In genomic region chr7:128403676-128404075, GRCh38 we compare ENCODE assay signal across 12 cellular contexts. TPM values are rescaled to one million over a fixed set of nuclear protein-coding genes. Genes with fewer than 3 reads are reported as not detected.
DNase-seq lines count a peak whose midpoint lies in the region; ATAC-seq and TF ChIP-seq lines count a peak whose summit lies in the region.
"Had no signal": no experiment of that assay in that cellular context is flagged by ENCODE, and none has a peak within 500 bp of the region (broad histone marks: within the 10 kb centered on the region; RNA-seq: fewer than 3 reads in every experiment).

No MANE protein-coding gene starts in this region.

- peak overlapping the region; percentile 90 for H3K4me3 Mint-ChIP-seq in activated naive CD8-positive, alpha-beta T cell
- H3K4me3 Mint-ChIP-seq in natural killer cell = peak overlapping the region; percentile 83
- no peak overlapping the region for H3K4me3 Mint-ChIP-seq in endodermal cell

- 100% methylated on average over 1 of the region's 5 CpGs; no CpG with 5 or more reads in 1 of the 2 experiments for WGBS in IMR-90 (ENCODE audit: extremely low coverage in 2 of 2, insufficient read length in 1 of 2), 2 experiments
- WGBS in endodermal cell (ENCODE audit: insufficient coverage in 1 of 2, insufficient read length in 1 of 2), 2 experiments = 92 to 93% methylated on average over 4 to 5 of the region's 5 CpGs
- 88% methylated on average over 5 of the region's 5 CpGs for WGBS in right cardiac atrium

- peak overlapping the region; percentile 96; the same call in 1 of the 2 replicates for H3K27ac ChIP-seq in C4-2B
- H3K27ac ChIP-seq in IMR-90 (ENCODE audit: insufficient read depth, low read length) = no peak overlapping the region
- H3K27ac ChIP-seq in endodermal cell (ENCODE audit: low read depth, low read length) = no peak overlapping the region
- H3K27ac ChIP-seq in right cardiac atrium (ENCODE audit: low read length) = no peak overlapping the region
- H3K27ac ChIP-seq: psoas muscle had no signal

- no peak overlapping the region for H2BK120ac ChIP-seq in IMR-90 (ENCODE audit: low read depth, low read length)

- CTCF ChIA-PET in IMR-90 (lab: Yijun Ruan, JAX) = no interaction called here

- no peak for TF ChIP-seq POLR2A in IMR-90 (IDR thresholded peaks at IDR 0.05; ENCODE audit: low read depth, low read length)

- H3K4ac ChIP-seq in IMR-90 (ENCODE audit: low read depth, low read length) = no peak overlapping the region

- H3K4me1 ChIP-seq in IMR-90 (ENCODE audit: control insufficient read depth, insufficient read depth, low read length) (peaks cover 14% of the 10 kb centered on the region), endodermal cell (ENCODE audit: control insufficient read depth, insufficient read depth, low read length) (peaks cover 11% of the 10 kb centered on the region), right cardiac atrium (ENCODE audit: control insufficient read depth, insufficient read depth, low read length) (peaks cover 6% of the 10 kb centered on the region)

- H3K27me3 Mint-ChIP-seq in activated naive CD8-positive, alpha-beta T cell = no peaks in the 10 kb centered on the region
- H3K27me3 Mint-ChIP-seq in natural killer cell (ENCODE audit: low read depth in 2 of 2) (no peaks in the 10 kb centered on the region), endodermal cell (ENCODE audit: insufficient read depth) (peaks cover 54% of the 10 kb centered on the region)

- in situ Hi-C loops in IMR-90 (cut with MboI; ENCODE audit: low sequenced_read_pairs) = no loop called here

- no TSS peak for BruUV-seq in IMR-90 (replicated peaks; lab: Mats Ljungman, UMichigan)

- no peak overlapping the region for H2BK20ac ChIP-seq in IMR-90 (ENCODE audit: low read depth, low read length)

- no peak for DNase-seq in IMR-90
- DNase-seq in natural killer cell = no peak
- no peak for DNase-seq in endodermal cell
- no peak for DNase-seq in right cardiac atrium
- no peak for DNase-seq in left lobe of liver (ENCODE audit: low spot score)
- no peak for DNase-seq in NCI-H526 (lab: John Stamatoyannopoulos, UW)
- DNase-seq: NCI-H2107; psoas muscle; stimulated activated CD4-positive, alpha-beta T cell treated with anti-CD3 and anti-CD28 coated beads, Interleukin-1b, Interleukin-23, amount 100 ng/mL, for 48 hours; stimulated activated naive CD4-positive, alpha-beta T cell had no signal

- H3K56ac ChIP-seq in IMR-90 (ENCODE audit: extremely low read depth, insufficient read depth, low read length) = no peak overlapping the region

- H2AFZ ChIP-seq in IMR-90 (replicated peaks; ENCODE audit: low read length, poor library complexity) = no peak overlapping the region

- no peak for TF ChIP-seq RAD21 in IMR-90 (IDR thresholded peaks at IDR 0.05; ENCODE audit: low read length)

- H4K8ac ChIP-seq in IMR-90 (ENCODE audit: low read depth in 2 of 2, low read length in 2 of 2) = no peak overlapping the region

- H3K4me3 ChIP-seq in IMR-90 (ENCODE audit: insufficient read depth, low read depth, low read length) = no peak overlapping the region
- H3K4me3 ChIP-seq in endodermal cell (ENCODE audit: low read length) = no peak overlapping the region
- H3K4me3 ChIP-seq in right cardiac atrium (ENCODE audit: low read length) = no peak overlapping the region
- H3K4me3 ChIP-seq: psoas muscle had no signal

- peak overlapping the region; percentile 15 for H2AK9ac ChIP-seq in IMR-90 (replicated peaks; ENCODE audit: low read depth, low read length, poor library complexity)

- 0 out of 2 replicates have a peak overlapping the region, but pooled peaks have one; percentile 12 for H2AK5ac ChIP-seq in IMR-90 (ENCODE audit: low read depth, low read length)

- no peak overlapping the region for H3K14ac ChIP-seq in IMR-90 (replicated peaks; ENCODE audit: low read depth, low read length)

- no peak overlapping the region for H4K5ac ChIP-seq in IMR-90 (ENCODE audit: low read depth, low read length)

- dilution Hi-C loops in IMR-90 (cut with HindIII; ENCODE audit: low sequenced_read_pairs, unreplicated experiment) = no loop called here

- no peaks in the 10 kb centered on the region for H3K36me3 Mint-ChIP-seq in activated naive CD8-positive, alpha-beta T cell
- no peaks in the 10 kb centered on the region for H3K36me3 Mint-ChIP-seq in natural killer cell
- peaks cover 10% of the 10 kb centered on the region for H3K36me3 Mint-ChIP-seq in endodermal cell (ENCODE audit: low read depth)

- H3K9me3 ChIP-seq in IMR-90 (ENCODE audit: control insufficient read depth, insufficient read depth, low read length) = no peaks in the 10 kb centered on the region
- no peaks in the 10 kb centered on the region for H3K9me3 ChIP-seq in endodermal cell (ENCODE audit: control insufficient read depth, low read length)
- no peaks in the 10 kb centered on the region for H3K9me3 ChIP-seq in right cardiac atrium (ENCODE audit: control insufficient read depth, low read length)
- H3K9me3 ChIP-seq: psoas muscle had no signal

- H3K27me3 ChIP-seq in IMR-90 (ENCODE audit: control insufficient read depth, insufficient read depth, low read length) (no peaks in the 10 kb centered on the region), endodermal cell (ENCODE audit: control insufficient read depth, insufficient read depth, low read length, poor library complexity, severe bottlenecking) (peaks cover 36% of the 10 kb centered on the region), right cardiac atrium (ENCODE audit: control insufficient read depth, insufficient read depth) (no peaks in the 10 kb centered on the region)

- H3K9me1 ChIP-seq in IMR-90 (ENCODE audit: insufficient read depth, low read length) = peaks cover 9% of the 10 kb centered on the region; the same call in 1 of the 2 replicates

- peaks cover 18% of the 10 kb centered on the region for H4K20me1 ChIP-seq in IMR-90 (ENCODE audit: insufficient read depth, low read length)

- H4K91ac ChIP-seq in IMR-90 (ENCODE audit: insufficient read depth, low read depth, low read length) = no peak overlapping the region

- H2BK5ac ChIP-seq in IMR-90 (ENCODE audit: low read depth, low read length, poor library complexity, severe bottlenecking) = no peak overlapping the region

- intact Hi-C loops in IMR-90 (cut with micrococcal nuclease) (no loop called here), natural killer cell (cut with micrococcal nuclease) (no loop called here), right cardiac atrium (cut with DNase I) (loop anchor here in 1 of 4 donors (10.0 kb wide), 1 partner anchor 61 kb away; no protein-coding TSS in a partner anchor)

- no peak overlapping the region for H3K27ac Mint-ChIP-seq in activated naive CD8-positive, alpha-beta T cell
- peak overlapping the region in 1 of 2 donors; percentile 37 for H3K27ac Mint-ChIP-seq in natural killer cell
- H3K27ac Mint-ChIP-seq in endodermal cell = no peak overlapping the region

- TF ChIP-seq CTCF in C4-2B (conservative IDR thresholded peaks at IDR 0.05) (no peak), IMR-90 (conservative IDR thresholded peaks at IDR 0.05; ENCODE audit: low read depth, low read length) (no peak), natural killer cell (IDR thresholded peaks at IDR 0.05) (no peak), endodermal cell (conservative IDR thresholded peaks at IDR 0.05) (no peak)

- H3K9ac ChIP-seq in IMR-90 (ENCODE audit: low read depth, low read length) (no peak overlapping the region), endodermal cell (ENCODE audit: extremely low read depth, low read length, poor library complexity, severe bottlenecking) (no peak overlapping the region)

- peaks cover 19 to 44% of the 10 kb centered on the region in 2 experiments for H3K79me1 ChIP-seq in IMR-90 (ENCODE audit: low read depth in 1 of 2, low read length in 2 of 2)

- peaks cover 34% of the 10 kb centered on the region for H3K4me1 Mint-ChIP-seq in activated naive CD8-positive, alpha-beta T cell (ENCODE audit: low read depth)
- H3K4me1 Mint-ChIP-seq in natural killer cell = peaks cover 35 to 42% of the 10 kb centered on the region in 2 donors
- peaks cover 10% of the 10 kb centered on the region for H3K4me1 Mint-ChIP-seq in endodermal cell

- H3K4me2 ChIP-seq in IMR-90 (ENCODE audit: low read depth, low read length) = no peak overlapping the region

- H3K36me3 ChIP-seq in IMR-90 (ENCODE audit: control insufficient read depth, insufficient read depth, low read length) = peaks cover 20% of the 10 kb centered on the region
- no peaks in the 10 kb centered on the region for H3K36me3 ChIP-seq in endodermal cell (ENCODE audit: control insufficient read depth, insufficient read depth, low read length)

- H3K18ac ChIP-seq in IMR-90 (ENCODE audit: low read depth, low read length) = no peak overlapping the region

- H3K9me3 Mint-ChIP-seq in activated naive CD8-positive, alpha-beta T cell (ENCODE audit: low read depth) = no peaks in the 10 kb centered on the region
- H3K9me3 Mint-ChIP-seq in natural killer cell (no peaks in the 10 kb centered on the region), endodermal cell (no peaks in the 10 kb centered on the region)

- H3K23ac ChIP-seq in IMR-90 (ENCODE audit: low read depth, low read length) = 0 out of 2 replicates have a peak overlapping the region, but pooled peaks have one; percentile 9

- no peak overlapping the region for H2BK15ac ChIP-seq in IMR-90 (ENCODE audit: low read depth, low read length)

- ATAC-seq in IMR-90 (ENCODE audit: low read depth) = no peak
- ATAC-seq in natural killer cell = no peak
- ATAC-seq in right cardiac atrium = no peak
- ATAC-seq in left lobe of liver = no peak
- ATAC-seq: psoas muscle had no signal

- POLR2A ChIA-PET in IMR-90 (lab: Charles Lee; ENCODE audit: unreplicated experiment) = no interaction called here

RNA-seq across cellular contexts. Expression of gene IMPDH1, which starts 6.1 kb away (rescaled TPM):
- total RNA-seq in IMR-90 (2012; rRNA removed) (45.3 and 49.5 TPM in 2 replicates), natural killer cell (10 to 100 TPM; 77.8 to 94.1 (median 89.6) TPM), endodermal cell (10 to 100 TPM; 13.4 to 16.5 TPM), right cardiac atrium (10 to 100 TPM; 13.9 to 22.2 (median 16.2) TPM), left lobe of liver (3.5 TPM)
- polyA plus RNA-seq in IMR-90 (2012; rRNA removed) (69.3 and 72.0 TPM in 2 replicates), right cardiac atrium (13.8 TPM)
- 76.2 and 79.9 TPM in 2 replicates for polyA plus RNA-seq in IMR-90 (2012; cell fraction: cytosol; rRNA removed)
- 87.3 and 216 TPM in 2 replicates for polyA plus RNA-seq in IMR-90 (2012; cell fraction: nucleus; rRNA removed; ENCODE audit: low replicate concordance)
- polyA plus RNA-seq in endodermal cell (2013, experiment 1 of 2) = 29.3 TPM
- polyA plus RNA-seq in endodermal cell (2013, experiment 2 of 2) = 25.0 TPM

RNA-seq across cellular contexts. Expression of gene PRRT4, which starts 42.2 kb away (rescaled TPM):
- total RNA-seq in IMR-90 (2012; rRNA removed) (not detected in 2 replicates), natural killer cell (under 1 TPM in 1 of 3 donors, not detected in 2; 0.42 TPM), endodermal cell (under 1 TPM in 1 of 2 donors, not detected in 1; 0.18 TPM), right cardiac atrium (1 to 10 TPM in 1 of 4 donors, under 1 TPM in 3; 0.34 to 1.0 (median 0.69) TPM), left lobe of liver (not detected)
- polyA plus RNA-seq in IMR-90 (2012; rRNA removed) (not detected in 2 replicates), right cardiac atrium (1.1 TPM)
- 0.03 TPM in 1 of 2 replicates, not detected in the other for polyA plus RNA-seq in IMR-90 (2012; cell fraction: cytosol; rRNA removed)
- 0.03 and 0.08 TPM in 2 replicates for polyA plus RNA-seq in IMR-90 (2012; cell fraction: nucleus; rRNA removed; ENCODE audit: low replicate concordance)
- 0.93 TPM for polyA plus RNA-seq in endodermal cell (2013, experiment 1 of 2)
- 0.79 TPM for polyA plus RNA-seq in endodermal cell (2013, experiment 2 of 2)

RNA-seq across cellular contexts. Expression of gene HILPDA, which starts 52.0 kb away (rescaled TPM):
- total RNA-seq in IMR-90 (2012; rRNA removed) = 23.6 and 31.2 TPM in 2 replicates
- polyA plus RNA-seq in IMR-90 (2012; rRNA removed) = 29.8 and 35.6 TPM in 2 replicates
- 24.4 and 28.0 TPM in 2 replicates for polyA plus RNA-seq in IMR-90 (2012; cell fraction: cytosol; rRNA removed)
- polyA plus RNA-seq in IMR-90 (2012; cell fraction: nucleus; rRNA removed; ENCODE audit: low replicate concordance) = 17.9 and 23.2 TPM in 2 replicates
- total RNA-seq in natural killer cell = 1 to 10 TPM; 1.9 to 5.1 (median 2.3) TPM
- 10 to 100 TPM; 26.5 to 37.9 TPM for total RNA-seq in endodermal cell
- polyA plus RNA-seq in endodermal cell (2013, experiment 1 of 2) = 46.2 TPM
- 41.3 TPM for polyA plus RNA-seq in endodermal cell (2013, experiment 2 of 2)
- total RNA-seq in right cardiac atrium = 10 to 100 TPM in 1 of 4 donors, 1 to 10 TPM in 3; 6.2 to 10.6 (median 6.6) TPM
- 8.3 TPM for polyA plus RNA-seq in right cardiac atrium
- total RNA-seq in left lobe of liver = 3.8 TPM

RNA-seq across cellular contexts. Expression of gene RBM28, which starts 60.0 kb away (rescaled TPM):
- total RNA-seq in IMR-90 (2012; rRNA removed) = 12.4 and 18.6 TPM in 2 replicates
- polyA plus RNA-seq in IMR-90 (2012; rRNA removed) = 18.6 and 20.4 TPM in 2 replicates
- 4.5 and 11.5 TPM in 2 replicates for polyA plus RNA-seq in IMR-90 (2012; cell fraction: cytosol; rRNA removed)
- 13.8 and 59.8 TPM in 2 replicates for polyA plus RNA-seq in IMR-90 (2012; cell fraction: nucleus; rRNA removed; ENCODE audit: low replicate concordance)
- 10 to 100 TPM; 32.5 to 48.7 (median 48.5) TPM for total RNA-seq in natural killer cell
- total RNA-seq in endodermal cell = 10 to 100 TPM; 60.1 to 60.9 TPM
- 45.1 TPM for polyA plus RNA-seq in endodermal cell (2013, experiment 1 of 2)
- polyA plus RNA-seq in endodermal cell (2013, experiment 2 of 2) = 37.1 TPM
- total RNA-seq in right cardiac atrium = 10 to 100 TPM; 21.6 to 34.8 (median 31.8) TPM
- polyA plus RNA-seq in right cardiac atrium = 29.1 TPM
- 13.5 TPM for total RNA-seq in left lobe of liver
